In genomic region chr3:24048843-24049242, GRCh38 we compare ENCODE assay signal across 17 cellular contexts.
A peak's percentile ranks its signal among the peaks of the same experiment; 100 is the strongest.
DNase-seq lines count a peak whose midpoint lies in the region; ATAC-seq and TF ChIP-seq lines count a peak whose summit lies in the region.
"Had no signal": no experiment of that assay in that cellular context is flagged by ENCODE, and none has a peak within 500 bp of the region (broad histone marks: within the 10 kb centered on the region; RNA-seq: fewer than 3 reads in every experiment).

No MANE protein-coding gene starts in this region.

- no peak for TF ChIP-seq POLR2A in gastroesophageal sphincter (IDR thresholded peaks at IDR 0.05)
- no peak for TF ChIP-seq POLR2A in uterus (IDR thresholded peaks at IDR 0.05)

- no peak overlapping the region for H3K27ac ChIP-seq in gastroesophageal sphincter
- H3K27ac ChIP-seq in uterus, result peak overlapping the region; percentile 85 to 96
- no peak overlapping the region for H3K27ac ChIP-seq in caudate nucleus (ENCODE audit: low read depth, low read length)
- H3K27ac ChIP-seq: BLaER1 had no signal

- H3K27me3 ChIP-seq in gastroesophageal sphincter, result no peaks in the 10 kb centered on the region
- no peaks in the 10 kb centered on the region for H3K27me3 ChIP-seq in uterus
- H3K27me3 ChIP-seq: ascending aorta, BLaER1, SJSA1, transverse colon had no signal

- H3K4me3 ChIP-seq in choroid plexus epithelial cell (ENCODE audit: low read depth, low read length), result no peak overlapping the region
- no peak overlapping the region for H3K4me3 ChIP-seq in gastroesophageal sphincter
- no peak overlapping the region for H3K4me3 ChIP-seq in uterus
- H3K4me3 ChIP-seq: ascending aorta, BLaER1, GM23338, SJSA1, transverse colon had no signal

- no peak for TF ChIP-seq EP300 in gastroesophageal sphincter (IDR thresholded peaks at IDR 0.05)

- DNase-seq in LHCN-M2 (ENCODE audit: low read depth), result peak; percentile 87
- DNase-seq in choroid plexus epithelial cell (ENCODE audit: low read depth), result peak; percentile 26
- DNase-seq in uterus, result no peak
- DNase-seq in caudate nucleus (lab: John Stamatoyannopoulos, UW), result no peak
- no peak for DNase-seq in stimulated activated CD4-positive, alpha-beta T cell treated with anti-CD3 and anti-CD28 coated beads, Interleukin-2, amount 100 ng/mL, for 24 hours
- DNase-seq: activated naive CD4-positive, alpha-beta T cell; Karpas-422; NCI-H524 treated with DMSO at 0.1 percent for 48 hours; stimulated activated naive CD4-positive, alpha-beta T cell; transverse colon had no signal

- H3K36me3 ChIP-seq in gastroesophageal sphincter, result no peaks in the 10 kb centered on the region
- H3K36me3 ChIP-seq in uterus, result no peaks in the 10 kb centered on the region
- H3K36me3 ChIP-seq: ascending aorta, BLaER1, SJSA1, transverse colon had no signal

- WGBS in gastroesophageal sphincter (ENCODE audit: low coverage in 1 of 2), 2 donors, result 53 to 67% methylated on average over 1 of the region's 1 CpG

- TF ChIP-seq CTCF in choroid plexus epithelial cell (conservative IDR thresholded peaks at IDR 0.05; ENCODE audit: low read depth, low read length) (no peak), gastroesophageal sphincter (IDR thresholded peaks at IDR 0.05) (no peak), uterus (IDR thresholded peaks at IDR 0.05) (no peak)

- H3K4me1 ChIP-seq in gastroesophageal sphincter (peaks cover 0 to 7% (median 2%) of the 10 kb centered on the region in 3 donors), uterus (peaks cover 0 to 6% of the 10 kb centered on the region in 2 donors)
- H3K4me1 ChIP-seq: BLaER1, transverse colon had no signal

- H3K9me3 ChIP-seq in gastroesophageal sphincter, result no peaks in the 10 kb centered on the region
- H3K9me3 ChIP-seq in uterus, result no peaks in the 10 kb centered on the region
- H3K9me3 ChIP-seq: ascending aorta, BLaER1, SJSA1, transverse colon had no signal

- intact Hi-C loops in uterus (cut with DNase I; ENCODE audit: low total_unique reads), result no loop called here

- peak; percentile 37 for ATAC-seq in gastroesophageal sphincter
- no peak for ATAC-seq in GM21619 (IDR thresholded peaks at IDR 0.05; ENCODE audit: unreplicated experiment)
- ATAC-seq: GM23338, WTC11 had no signal

Comparison
In these comparisons a context has a peak if more than half of its experiments do, and no peak if none do; other contexts are left out.
1. DNase-seq: peak in LHCN-M2 (single experiment) and choroid plexus epithelial cell (single experiment); none in uterus (0 of 2), caudate nucleus (0 of 61) and stimulated activated CD4-positive, alpha-beta T cell treated with anti-CD3 and anti-CD28 coated beads, Interleukin-2, amount 100 ng/mL, for 24 hours (0 of 2).
2. H3K27ac ChIP-seq: peak in uterus (2 of 2); none in gastroesophageal sphincter (0 of 4) and caudate nucleus (single experiment).